ENCODE assay signal across 8 cellular contexts in genomic region chr2:121076885-121077549, GRCh38.
DNase-seq lines count a peak whose midpoint lies in the region; ATAC-seq and TF ChIP-seq lines count a peak whose summit lies in the region.

No MANE protein-coding gene starts in this region.

- no peak overlapping the region for H3K4me3 ChIP-seq in DND-41 (ENCODE audit: low read depth in 1 of 2, low read length in 2 of 2)
- H3K4me3 ChIP-seq in endodermal cell (ENCODE audit: low read length), result no peak overlapping the region
- H3K4me3 ChIP-seq in thyroid gland (replicated peaks in 1 of 3), result no peak overlapping the region

- no peak overlapping the region for H3K4me2 ChIP-seq in DND-41 (ENCODE audit: insufficient read depth, low read length)

- ATAC-seq in DND-41 (ENCODE audit: insufficient read depth, low read depth) (peak; percentile 65), natural killer cell (peak; percentile 69 to 86 (median 80)), HG03108 (IDR thresholded peaks at IDR 0.05; ENCODE audit: unreplicated experiment) (no peak)

- TF ChIP-seq POLR2A in thyroid gland (IDR thresholded peaks at IDR 0.05), result no peak

- H3K36me3 Mint-ChIP-seq in activated CD4-positive, alpha-beta memory T cell treated with anti-CD3 and anti-CD28 coated beads for 36 hours, result no peaks in the 10 kb centered on the region
- H3K36me3 Mint-ChIP-seq in endodermal cell (ENCODE audit: low read depth) (no peaks in the 10 kb centered on the region), natural killer cell (no peaks in the 10 kb centered on the region)

- H3K4me1 Mint-ChIP-seq in activated CD4-positive, alpha-beta memory T cell treated with anti-CD3 and anti-CD28 coated beads for 36 hours (ENCODE audit: low read depth), result peaks cover 2% of the 10 kb centered on the region
- H3K4me1 Mint-ChIP-seq in endodermal cell (peaks cover 8% of the 10 kb centered on the region), natural killer cell (peaks cover 0 to 5% of the 10 kb centered on the region in 2 donors)

- DNase-seq in DND-41, result peak; percentile 72
- peak; percentile 45 for DNase-seq in HCEC 1CT
- DNase-seq in NCI-H2196 treated with DMSO at 0.1 percent for 48 hours (lab: John Stamatoyannopoulos, UW; ENCODE audit: unreplicated experiment), result peak; percentile 19
- DNase-seq in activated CD4-positive, alpha-beta memory T cell treated with anti-CD3 and anti-CD28 coated beads for 36 hours, result peak; percentile 80
- DNase-seq in endodermal cell, result peak; percentile 97
- DNase-seq in natural killer cell, result peak; percentile 58
- peak; percentile 64 to 68 for DNase-seq in thyroid gland

- no peaks in the 10 kb centered on the region for H3K9me3 Mint-ChIP-seq in activated CD4-positive, alpha-beta memory T cell treated with anti-CD3 and anti-CD28 coated beads for 36 hours
- H3K9me3 Mint-ChIP-seq in endodermal cell (no peaks in the 10 kb centered on the region), natural killer cell (no peaks in the 10 kb centered on the region)

- H3K9me3 ChIP-seq in DND-41 (ENCODE audit: insufficient read depth, low read length, severe bottlenecking) (no peaks in the 10 kb centered on the region), endodermal cell (ENCODE audit: control insufficient read depth, low read length) (no peaks in the 10 kb centered on the region), thyroid gland (no peaks in the 10 kb centered on the region)

- peak; percentile 94 for TF ChIP-seq CTCF in DND-41 (IDR thresholded peaks at IDR 0.05; ENCODE audit: borderline replicate concordance, extremely low read depth, low read length, poor library complexity, severe bottlenecking)
- peak; percentile 98 for TF ChIP-seq CTCF in endodermal cell (conservative IDR thresholded peaks at IDR 0.05)
- TF ChIP-seq CTCF in natural killer cell (IDR thresholded peaks at IDR 0.05), result peak; percentile 80
- peak; percentile 53 to 88 (median 70) for TF ChIP-seq CTCF in thyroid gland (IDR thresholded peaks at IDR 0.05)

- peaks cover 4% of the 10 kb centered on the region for H3K27me3 ChIP-seq in DND-41 (ENCODE audit: insufficient read depth, low read length, poor library complexity)
- H3K27me3 ChIP-seq in endodermal cell (ENCODE audit: control insufficient read depth, insufficient read depth, low read length, poor library complexity, severe bottlenecking), result peaks cover 35% of the 10 kb centered on the region
- H3K27me3 ChIP-seq in thyroid gland, result no peaks in the 10 kb centered on the region

- no peak overlapping the region for H3K4me3 Mint-ChIP-seq in activated CD4-positive, alpha-beta memory T cell treated with anti-CD3 and anti-CD28 coated beads for 36 hours
- H3K4me3 Mint-ChIP-seq in endodermal cell, result peak overlapping the region; percentile 23
- H3K4me3 Mint-ChIP-seq in natural killer cell, result no peak overlapping the region

- no peaks in the 10 kb centered on the region for H3K79me2 ChIP-seq in DND-41 (ENCODE audit: insufficient read depth, low read length)

- intact Hi-C loops in activated CD4-positive, alpha-beta memory T cell treated with anti-CD3 and anti-CD28 coated beads for 36 hours (cut with micrococcal nuclease), result no loop called here
- intact Hi-C loops in natural killer cell (cut with micrococcal nuclease) (no loop called here), thyroid gland (cut with DNase I) (loop anchor here (10.0 kb wide), 1 partner anchor 732 kb away; the partner anchor contains the start of gene INHBB)

- WGBS in endodermal cell (ENCODE audit: insufficient coverage in 1 of 2, insufficient read length in 1 of 2), 2 experiments, result 35 to 59% methylated on average over 2 to 26 of the region's 26 CpGs
- WGBS in thyroid gland, 2 donors, result 36 to 38% methylated on average over 14 to 26 of the region's 26 CpGs

- H3K27ac ChIP-seq in DND-41 (ENCODE audit: low read length) (no peak overlapping the region), endodermal cell (ENCODE audit: low read depth, low read length) (no peak overlapping the region), thyroid gland (no peak overlapping the region)

- no peak overlapping the region for H3K9ac ChIP-seq in DND-41 (ENCODE audit: low read depth, low read length)
- no peak overlapping the region for H3K9ac ChIP-seq in endodermal cell (ENCODE audit: extremely low read depth, low read length, poor library complexity, severe bottlenecking)

- H3K27ac Mint-ChIP-seq in activated CD4-positive, alpha-beta memory T cell treated with anti-CD3 and anti-CD28 coated beads for 36 hours, result no peak overlapping the region
- no peak overlapping the region for H3K27ac Mint-ChIP-seq in endodermal cell
- no peak overlapping the region for H3K27ac Mint-ChIP-seq in natural killer cell

- H3K27me3 Mint-ChIP-seq in activated CD4-positive, alpha-beta memory T cell treated with anti-CD3 and anti-CD28 coated beads for 36 hours, result peaks cover 16% of the 10 kb centered on the region
- H3K27me3 Mint-ChIP-seq in endodermal cell (ENCODE audit: insufficient read depth) (peaks cover 71% of the 10 kb centered on the region), natural killer cell (ENCODE audit: low read depth in 2 of 2) (peaks cover 7 to 14% of the 10 kb centered on the region in 2 donors)

- H4K20me1 ChIP-seq in DND-41 (ENCODE audit: insufficient read depth, low read length), result peaks cover 5% of the 10 kb centered on the region; the same call in 1 of the 2 replicates

- POLR2A ChIA-PET in activated CD4-positive, alpha-beta memory T cell treated with anti-CD3 and anti-CD28 coated beads for 36 hours (lab: Charles Lee), result no interaction called here

- CTCF ChIA-PET in activated CD4-positive, alpha-beta memory T cell treated with anti-CD3 and anti-CD28 coated beads for 36 hours (lab: Charles Lee), result interaction anchor here (0.6 to 3.3 kb wide), 7 partner anchors 9 to 28 kb away, joined by 3 to 17 read pairs (median 4); no protein-coding TSS in a partner anchor

- no peaks in the 10 kb centered on the region for H3K4me1 ChIP-seq in DND-41 (ENCODE audit: insufficient read depth, low read length)
- H3K4me1 ChIP-seq in endodermal cell (ENCODE audit: control insufficient read depth, insufficient read depth, low read length), result no peaks in the 10 kb centered on the region
- peaks cover 0 to 6% of the 10 kb centered on the region in 2 donors for H3K4me1 ChIP-seq in thyroid gland

- H2AFZ ChIP-seq in DND-41 (ENCODE audit: low read depth, low read length), result no peak overlapping the region

- H3K36me3 ChIP-seq in DND-41 (ENCODE audit: insufficient read depth, low read length), result no peaks in the 10 kb centered on the region
- no peaks in the 10 kb centered on the region for H3K36me3 ChIP-seq in endodermal cell (ENCODE audit: control insufficient read depth, insufficient read depth, low read length)
- no peaks in the 10 kb centered on the region for H3K36me3 ChIP-seq in thyroid gland

Comparison
In these comparisons a context has a peak if more than half of its experiments do, and no peak if none do; other contexts are left out.
1. DNase-seq: peak in every context shown above with its lines; median percentile 97 in endodermal cell; 80 in activated CD4-positive, alpha-beta memory T cell treated with anti-CD3 and anti-CD28 coated beads for 36 hours; 72 in DND-41; 66 in thyroid gland; 58 in natural killer cell; 45 in HCEC 1CT; 19 in NCI-H2196 treated with DMSO at 0.1 percent for 48 hours.